In the genomic region with DNA sequence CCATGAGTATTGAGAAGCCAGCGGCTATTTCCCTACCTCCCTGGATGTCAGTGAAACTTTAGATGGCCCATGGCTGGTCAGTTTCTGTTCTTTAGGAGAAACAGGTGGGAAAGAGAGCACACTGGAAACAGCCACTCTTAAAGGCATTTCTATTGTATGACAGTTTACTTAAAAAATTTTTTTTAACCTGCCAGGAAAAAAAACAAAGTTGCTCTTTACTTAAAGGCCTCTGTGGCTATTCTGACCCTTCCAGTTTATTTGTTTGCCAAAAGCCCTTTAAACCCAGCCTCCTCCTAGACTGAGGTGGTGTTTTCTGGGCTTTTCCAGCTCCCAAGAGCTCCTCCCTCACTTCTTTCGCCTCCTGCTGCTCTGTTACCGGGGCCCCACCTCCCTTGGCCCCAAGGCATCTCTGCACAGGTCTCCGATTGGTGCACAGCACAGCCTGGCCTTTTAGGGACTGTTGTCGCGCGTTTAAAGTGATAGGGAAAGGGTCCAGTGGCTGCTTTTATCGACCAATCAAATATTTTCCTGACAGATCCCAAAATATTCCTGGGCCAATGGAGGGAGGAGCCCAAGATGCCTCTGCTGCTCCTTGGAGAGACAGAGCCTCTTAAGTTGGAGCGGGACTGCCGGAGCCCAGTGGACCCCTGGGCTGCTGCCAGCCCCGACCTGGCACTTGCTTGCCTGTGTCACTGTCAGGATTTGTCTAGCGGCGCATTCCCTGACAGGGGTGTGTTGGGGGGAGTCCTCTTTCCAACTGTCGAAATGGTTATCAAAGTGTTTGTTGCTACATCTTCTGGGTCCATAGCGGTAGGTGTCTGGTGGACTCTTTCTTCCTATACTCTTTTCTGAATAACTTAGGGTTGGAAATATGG, we compare ENCODE assay signal across 10 cellular contexts. TPM values are rescaled to one million over a fixed set of nuclear protein-coding genes. Genes with fewer than 3 reads are reported as not detected.
DNase-seq lines count a peak whose midpoint lies in the region; ATAC-seq and TF ChIP-seq lines count a peak whose summit lies in the region.
"Had no signal": no experiment of that assay in that cellular context is flagged by ENCODE, and none has a peak within 500 bp of the region (broad histone marks: within the 10 kb centered on the region; RNA-seq: fewer than 3 reads in every experiment).

Gene SH3BGR (plus strand): TSS at position 639 of the 875 bp plus-strand sequence. CDS start 127 bp downstream, at position 766.

- no peak within 1 kb of the TSS for H2BK5ac ChIP-seq in mesenchymal stem cell (ENCODE audit: low read depth, low read length, poor library complexity, severe bottlenecking)

- no peak for ATAC-seq in HG03469 (IDR thresholded peaks at IDR 0.05; ENCODE audit: unreplicated experiment)

- H3K23ac ChIP-seq in mesenchymal stem cell (ENCODE audit: low read length in 2 of 2): no peak within 1 kb of the TSS

- no peaks in the 10 kb centered on the region for H3K9me3 Mint-ChIP-seq in type B pancreatic cell
- H3K9me3 Mint-ChIP-seq: T-helper 1 cell treated with Interleukin-12 subunit alpha and Interleukin-12 subunit beta and Interleukin-4 antibody, amounts not matched to agents 30 μg/mL and 1 μg/mL, for 36 hours had no signal

- DNase-seq in NCI-H1105 treated with DMSO at 0.1 percent for 48 hours (lab: John Stamatoyannopoulos, UW) (peak; percentile 30), NCI-H1105 (lab: John Stamatoyannopoulos, UW) (no peak), esophagus muscularis mucosa (ENCODE audit: extremely low spot score) (no peak), mesenchymal stem cell (no peak), type B pancreatic cell (ENCODE audit: extremely low spot score, unreplicated experiment) (no peak), T-helper 9 cell (no peak), KG1 (lab: John Stamatoyannopoulos, UW) (no peak)
- DNase-seq: stimulated activated CD4-positive, alpha-beta T cell treated with anti-CD3 and anti-CD28 coated beads, Interleukin-2, amount 100 ng/mL, for 24 hours had no signal

- no peak within 1 kb of the TSS for H3K18ac ChIP-seq in mesenchymal stem cell (ENCODE audit: low read depth in 1 of 2, low read length in 2 of 2)

- H3K36me3 Mint-ChIP-seq in type B pancreatic cell: no peaks in the 10 kb centered on the region

- peak within 1 kb of the TSS; percentile 52 for H2BK15ac ChIP-seq in mesenchymal stem cell (ENCODE audit: low read depth, poor library complexity, severe bottlenecking)

- no peak within 1 kb of the TSS for H3K14ac ChIP-seq in mesenchymal stem cell (ENCODE audit: low read length in 2 of 2)

- no peak within 1 kb of the TSS for H2AFZ ChIP-seq in mesenchymal stem cell (ENCODE audit: low read depth, low read length)

- peaks cover 12 to 24% (median 16%) of the 10 kb centered on the region in 4 donors for H3K4me1 ChIP-seq in esophagus muscularis mucosa
- H3K4me1 ChIP-seq in mesenchymal stem cell (ENCODE audit: control insufficient read depth, insufficient read depth, low read depth, low read length): peaks cover 1% of the 10 kb centered on the region

- no peak for TF ChIP-seq EP300 in esophagus muscularis mucosa (IDR thresholded peaks at IDR 0.05)

- H4K91ac ChIP-seq in mesenchymal stem cell (ENCODE audit: low read length): no peak within 1 kb of the TSS

- H2BK120ac ChIP-seq in mesenchymal stem cell (ENCODE audit: low read depth, low read length): no peak within 1 kb of the TSS

- no peak within 1 kb of the TSS for H3K27ac Mint-ChIP-seq in type B pancreatic cell
- H3K27ac Mint-ChIP-seq: T-helper 1 cell treated with Interleukin-12 subunit alpha and Interleukin-12 subunit beta and Interleukin-4 antibody, amounts not matched to agents 30 μg/mL and 1 μg/mL, for 36 hours had no signal

- H3K36me3 ChIP-seq in esophagus muscularis mucosa (no peaks in the 10 kb centered on the region), mesenchymal stem cell (ENCODE audit: control insufficient read depth in 1 of 2, insufficient read depth in 2 of 2, low read depth in 1 of 2, low read length in 2 of 2) (no peaks in the 10 kb centered on the region)

- H3K4me1 Mint-ChIP-seq in type B pancreatic cell (ENCODE audit: unreplicated experiment): peaks cover 14% of the 10 kb centered on the region

- H3K79me1 ChIP-seq in mesenchymal stem cell (replicated peaks; ENCODE audit: low read length, poor library complexity, severe bottlenecking): peaks cover 4% of the 10 kb centered on the region

- intact Hi-C loops in esophagus muscularis mucosa (cut with DNase I): no loop called here

- peak within 1 kb of the TSS; percentile 71 for H3K9ac ChIP-seq in mesenchymal stem cell (ENCODE audit: low read length)

- 60% methylated on average over 15 of the region's 15 CpGs for WGBS in esophagus muscularis mucosa
- 77% methylated on average over 15 of the region's 15 CpGs for WGBS in mesenchymal stem cell

- H2AK5ac ChIP-seq in mesenchymal stem cell (ENCODE audit: low read length, severe bottlenecking): no peak within 1 kb of the TSS

- H3K9me3 ChIP-seq in esophagus muscularis mucosa: no peaks in the 10 kb centered on the region
- no peaks in the 10 kb centered on the region for H3K9me3 ChIP-seq in mesenchymal stem cell (ENCODE audit: control insufficient read depth, low read length)

- TF ChIP-seq POLR2A in esophagus muscularis mucosa (IDR thresholded peaks at IDR 0.05; ENCODE audit: low read depth): no peak

- no peaks in the 10 kb centered on the region for H3K27me3 Mint-ChIP-seq in type B pancreatic cell

- H4K8ac ChIP-seq in mesenchymal stem cell (ENCODE audit: low read length): no peak within 1 kb of the TSS

- no peak within 1 kb of the TSS for H3K4me2 ChIP-seq in mesenchymal stem cell (ENCODE audit: low read length, poor library complexity, severe bottlenecking)

- H3K27ac ChIP-seq in esophagus muscularis mucosa (replicated peaks in 1 of 4) (peak within 1 kb of the TSS; percentile 66 to 86 (median 82)), mesenchymal stem cell (ENCODE audit: low read length, poor library complexity, severe bottlenecking) (no peak within 1 kb of the TSS)

- H3K4ac ChIP-seq in mesenchymal stem cell (ENCODE audit: low read depth in 1 of 2, low read length in 2 of 2): peak within 1 kb of the TSS in 1 of 2 experiments; percentile 27

- peak within 1 kb of the TSS; percentile 35 for H3K4me3 Mint-ChIP-seq in type B pancreatic cell
- H3K4me3 Mint-ChIP-seq: T-helper 1 cell treated with Interleukin-12 subunit alpha and Interleukin-12 subunit beta and Interleukin-4 antibody, amounts not matched to agents 30 μg/mL and 1 μg/mL, for 36 hours had no signal

- H3K4me3 ChIP-seq in esophagus muscularis mucosa (peak within 1 kb of the TSS; percentile 42 to 51 (median 46)), mesenchymal stem cell (ENCODE audit: insufficient read depth in 1 of 2, low read depth in 1 of 2, low read length in 2 of 2) (peak within 1 kb of the TSS in 1 of 2 experiments; percentile 64)

- H3K27me3 ChIP-seq in esophagus muscularis mucosa: no peaks in the 10 kb centered on the region
- peaks cover 0 to 4% of the 10 kb centered on the region in 2 experiments for H3K27me3 ChIP-seq in mesenchymal stem cell (ENCODE audit: control insufficient read depth in 1 of 2, insufficient read depth in 1 of 2, low read length in 2 of 2)

- no peak for TF ChIP-seq CTCF in esophagus muscularis mucosa (IDR thresholded peaks at IDR 0.05)
- no peak for TF ChIP-seq CTCF in type B pancreatic cell (conservative IDR thresholded peaks at IDR 0.05)

- H2BK12ac ChIP-seq in mesenchymal stem cell (ENCODE audit: low read length in 2 of 2): no peak within 1 kb of the TSS

RNA-seq across cellular contexts. Expression of gene SH3BGR, which starts in this region (rescaled TPM):
- total RNA-seq in esophagus muscularis mucosa (10 to 100 TPM in 3 of 4 donors, 1 to 10 TPM in 1; 9.7 to 33.9 (median 24.1) TPM), type B pancreatic cell (ENCODE audit: low replicate concordance) (2.2 and 2.8 TPM in 2 replicates)
- polyA plus RNA-seq in mesenchymal stem cell (2013, experiment 1 of 2): 3.6 TPM
- polyA plus RNA-seq in mesenchymal stem cell (2013, experiment 2 of 2): 3.4 TPM
